ENCODE assay signal across 1 cellular context in the genomic region with DNA sequence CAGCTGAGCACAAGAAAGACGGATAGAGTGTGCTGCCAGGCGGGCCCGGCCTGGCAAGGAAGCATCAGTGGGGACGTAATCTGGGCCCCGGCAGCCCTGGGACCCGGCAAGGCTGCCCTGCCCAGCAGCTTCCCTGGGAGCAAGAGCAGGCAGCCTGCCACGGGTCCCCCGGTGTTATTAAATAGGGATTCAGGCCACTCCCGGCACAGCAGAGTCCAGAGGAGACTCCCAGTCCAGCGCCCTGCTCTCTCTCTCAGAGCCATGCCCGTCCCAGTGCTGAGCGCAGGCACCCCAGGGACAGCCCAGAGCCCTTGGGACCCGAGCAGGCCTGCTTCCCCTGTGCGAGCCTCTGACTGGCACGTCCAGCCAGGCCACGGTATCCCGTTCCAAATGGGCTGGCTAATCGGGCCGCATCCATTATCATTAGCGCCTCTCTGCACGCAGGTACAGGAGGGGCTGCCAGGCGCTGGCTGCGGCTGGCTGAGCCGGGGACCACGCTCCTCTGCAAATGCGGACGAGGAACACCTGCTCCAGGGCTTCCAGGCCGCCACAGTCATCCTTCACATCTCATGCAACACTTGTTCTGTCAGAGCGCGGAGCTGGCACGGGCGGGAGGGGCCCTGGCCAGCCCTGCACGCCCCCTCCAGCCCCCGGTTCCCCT.
TF ChIP-seq lines count a peak whose summit lies in the region.

No MANE protein-coding gene starts in this region.

TF ChIP-seq in H1, 55 proteins besides CTCF, POLR2A, EP300 and RAD21:
- no peak for TF ChIP-seq CHD7 (IDR thresholded peaks at IDR 0.05; ENCODE audit: insufficient replicate concordance, low read length)
- TF ChIP-seq EZH2 (IDR thresholded peaks at IDR 0.05; ENCODE audit: low read depth, low read length, severe bottlenecking), result no peak
- no peak for TF ChIP-seq KDM1A (IDR thresholded peaks at IDR 0.05; ENCODE audit: borderline replicate concordance, low read length)
- no peak for TF ChIP-seq BCL11A (IDR thresholded peaks at IDR 0.05; ENCODE audit: low read depth in 2 of 2, low read length in 2 of 2)
- no peak for TF ChIP-seq RXRA (IDR thresholded peaks at IDR 0.05; ENCODE audit: insufficient read depth, low read depth, low read length)
- no peak for TF ChIP-seq BACH1 (IDR thresholded peaks at IDR 0.05; ENCODE audit: low read length)
- no peak for TF ChIP-seq SUZ12 (IDR thresholded peaks at IDR 0.05; ENCODE audit: low read length)
